ENCODE assay signal across 8 cellular contexts in the genomic region with DNA sequence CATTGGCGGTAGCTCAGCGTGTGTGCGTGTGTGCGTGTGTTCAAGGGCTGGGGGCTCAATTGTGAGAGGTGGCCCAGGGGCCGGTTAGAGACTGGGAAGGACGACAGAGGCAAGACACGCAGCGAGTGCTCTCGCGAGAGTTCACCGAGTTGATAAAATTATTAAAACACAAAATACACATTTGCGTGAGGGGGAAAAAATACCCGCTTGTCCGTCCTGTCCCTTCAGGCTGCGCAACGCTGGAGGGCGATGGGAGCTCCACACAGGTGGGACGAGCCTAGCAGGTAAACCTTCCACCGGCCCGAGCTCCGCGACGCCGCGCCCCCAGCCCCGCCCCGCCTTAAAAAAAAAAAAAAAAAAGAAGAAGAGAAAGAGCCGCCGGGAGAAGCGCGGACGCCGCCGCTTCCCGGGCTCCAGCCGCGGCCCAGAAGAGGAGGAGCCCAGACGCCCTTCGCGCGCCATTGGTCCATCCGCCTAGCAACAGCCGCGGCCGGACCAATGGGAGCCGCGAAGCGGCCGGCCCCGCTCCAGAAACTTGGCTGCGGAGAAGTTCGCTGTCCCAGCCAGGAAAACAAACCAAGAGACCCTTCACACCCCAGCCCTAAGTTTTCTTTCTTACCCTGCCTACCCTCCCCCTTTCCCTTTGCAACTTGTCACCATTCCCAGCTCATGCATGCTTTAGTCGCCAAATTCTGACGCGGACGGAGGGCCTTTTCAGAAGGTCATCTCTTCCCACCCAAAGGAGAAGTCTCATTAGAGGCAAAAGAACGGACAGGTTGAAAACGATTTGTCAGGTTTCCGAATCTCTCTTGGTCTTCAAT.
A peak's percentile ranks its signal among the peaks of the same experiment; 100 is the strongest.
DNase-seq lines count a peak whose midpoint lies in the region; ATAC-seq and TF ChIP-seq lines count a peak whose summit lies in the region.

No MANE protein-coding gene starts in this region.

- H3K4me1 Mint-ChIP-seq in effector memory CD8-positive, alpha-beta T cell (ENCODE audit: low read depth in 2 of 2), result peaks cover 14% of the 10 kb centered on the region in 2 donors

- DNase-seq in AG04450 (ENCODE audit: low read depth, low spot score) (peak; percentile 37), NCI-H510A treated with DMSO at 0.1 percent for 48 hours (lab: John Stamatoyannopoulos, UW) (peak; percentile 70), lung microvascular endothelial cell (ENCODE audit: low read depth in 2 of 2) (peak; percentile 78 to 87)
- peak; percentile 76 for DNase-seq in activated CD8-positive, alpha-beta memory T cell treated with anti-CD3 and anti-CD28 coated beads for 24 hours
- peak; percentile 20 to 41 (median 37) for DNase-seq in effector memory CD8-positive, alpha-beta T cell
- peak; percentile 56 to 63 for DNase-seq in stimulated activated CD4-positive, alpha-beta T cell treated with anti-CD3 and anti-CD28 coated beads, Interleukin-4, amount 100 ng/mL, for 48 hours (ENCODE audit: low read depth in 2 of 2)

- CTCF ChIA-PET in AG04450 (lab: Charles Lee), result interaction anchor here (0.6 to 0.7 kb wide), 2 partner anchors 33 to 1645 kb away, joined by 3 read pairs; no protein-coding TSS in a partner anchor

- peak overlapping the region; percentile 86 to 95 for H3K27ac Mint-ChIP-seq in effector memory CD8-positive, alpha-beta T cell

- H3K4me3 Mint-ChIP-seq in effector memory CD8-positive, alpha-beta T cell, result peak overlapping the region; percentile 84 to 89

- TF ChIP-seq CTCF in AG04450 (IDR thresholded peaks at IDR 0.05; ENCODE audit: low read depth, low read length), result no peak

- no peak overlapping the region for H3K27ac ChIP-seq in AG04450 (ENCODE audit: low read depth, low read length)

- no peaks in the 10 kb centered on the region for H3K9me3 Mint-ChIP-seq in effector memory CD8-positive, alpha-beta T cell

- H3K9me3 ChIP-seq in AG04450 (ENCODE audit: control insufficient read depth, insufficient read depth, low read length), result no peaks in the 10 kb centered on the region; the same call in 1 of the 2 replicates

- H3K27me3 Mint-ChIP-seq in effector memory CD8-positive, alpha-beta T cell, result peaks cover 7 to 45% of the 10 kb centered on the region in 2 donors

- H3K27me3 ChIP-seq in AG04450 (ENCODE audit: control insufficient read depth, insufficient read depth, low read length), result no peaks in the 10 kb centered on the region

- POLR2A ChIA-PET in AG04450 (lab: Yijun Ruan, JAX), result no interaction called here

- peak; percentile 98 for ATAC-seq in GM19023 (IDR thresholded peaks at IDR 0.05; ENCODE audit: unreplicated experiment)
- peak; percentile 99 for ATAC-seq in HG03196 (IDR thresholded peaks at IDR 0.05; ENCODE audit: unreplicated experiment)
- peak; percentile 91 for ATAC-seq in effector memory CD8-positive, alpha-beta T cell (replicated peaks)

- peak overlapping the region; percentile 66 for H3K4me3 ChIP-seq in AG04450 (ENCODE audit: low read depth, low read length)

- peaks cover 10% of the 10 kb centered on the region for H3K36me3 Mint-ChIP-seq in effector memory CD8-positive, alpha-beta T cell (ENCODE audit: insufficient read depth)
